ENCODE assay signal across 1 cellular context in the genomic region with DNA sequence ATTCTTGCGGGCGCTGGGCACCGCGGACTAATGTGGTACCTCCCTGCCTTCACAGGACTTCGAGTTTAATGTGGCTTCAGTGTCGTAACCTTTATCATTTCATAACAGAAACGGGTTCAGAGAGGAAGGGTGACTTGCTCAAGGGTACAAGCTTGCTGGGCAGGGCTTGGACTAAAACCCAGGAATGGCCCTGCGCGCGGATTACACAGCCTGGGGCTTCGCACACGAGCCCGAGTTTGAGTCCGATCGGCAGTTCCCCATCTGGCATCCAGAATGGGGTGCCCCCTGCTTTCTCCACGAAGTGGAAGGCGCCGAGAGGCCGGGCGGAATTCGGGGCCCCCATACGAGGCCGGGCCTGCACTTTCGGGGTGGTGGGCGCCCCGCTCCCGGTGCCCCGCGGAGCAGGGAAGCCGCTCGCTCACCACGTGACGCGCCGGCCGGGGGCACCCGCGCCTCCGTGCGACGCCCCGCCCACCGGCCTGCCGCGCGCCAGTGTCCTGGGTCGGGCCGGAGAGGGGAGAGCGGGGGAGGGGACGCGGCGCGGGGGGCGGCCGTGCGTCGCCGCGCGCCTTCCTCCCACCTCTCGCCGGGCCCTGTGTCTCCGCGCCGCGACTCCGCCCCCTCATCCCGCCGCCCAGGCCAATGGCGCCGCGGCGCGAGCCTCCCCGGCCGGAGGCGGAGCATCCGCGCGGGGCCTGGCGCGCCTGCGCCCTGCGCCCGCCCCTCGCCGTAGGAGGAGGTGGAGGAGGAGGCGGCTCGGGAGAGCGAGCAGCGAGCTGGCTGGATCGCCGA.
TF ChIP-seq lines count a peak whose summit lies in the region.

SET (plus strand) TSS at position 722 of the 792 bp plus-strand sequence. CDS start 361 bp downstream, outside the sequence.

TF ChIP-seq in HepG2, 621 proteins besides CTCF, POLR2A, EP300 and RAD21 (continued from another document and continues in another):
- TF ChIP-seq GMEB1 (CRISPR knock-in tag; IDR thresholded peaks at IDR 0.05; ENCODE audit: borderline replicate concordance), result peak; percentile 70
- TF ChIP-seq HNRNPL (IDR thresholded peaks at IDR 0.05; ENCODE audit: low read depth, low read length), result peak; percentile 83
- no peak for TF ChIP-seq MYNN (CRISPR knock-in tag; IDR thresholded peaks at IDR 0.05; ENCODE audit: low read depth)
- TF ChIP-seq MAFK (conservative IDR thresholded peaks at IDR 0.05 in 1 of 2, IDR thresholded peaks at IDR 0.05 in 1 of 2; ENCODE audit: low read length in 2 of 2), result no peak
- no peak for TF ChIP-seq ZNF772 (CRISPR knock-in tag; IDR thresholded peaks at IDR 0.05)
- TF ChIP-seq SMAD9 (CRISPR knock-in tag; IDR thresholded peaks at IDR 0.05), result no peak
- 0 out of 2 replicates have a peak, but pooled peaks have one; percentile 41 for TF ChIP-seq ZNF614 (CRISPR knock-in tag; IDR thresholded peaks at IDR 0.05; ENCODE audit: borderline replicate concordance)
- TF ChIP-seq ZMAT3 (CRISPR knock-in tag; conservative IDR thresholded peaks at IDR 0.05), result peak; percentile 66
- no peak for TF ChIP-seq MLXIP (CRISPR knock-in tag; IDR thresholded peaks at IDR 0.05; ENCODE audit: borderline replicate concordance)
- no peak for TF ChIP-seq SNAPC2 (CRISPR knock-in tag; IDR thresholded peaks at IDR 0.05)
- peak; percentile 51; the same call in 1 of the 2 replicates for TF ChIP-seq TBX2 (CRISPR knock-in tag; IDR thresholded peaks at IDR 0.05; ENCODE audit: borderline replicate concordance)
- TF ChIP-seq, protein P1, sequence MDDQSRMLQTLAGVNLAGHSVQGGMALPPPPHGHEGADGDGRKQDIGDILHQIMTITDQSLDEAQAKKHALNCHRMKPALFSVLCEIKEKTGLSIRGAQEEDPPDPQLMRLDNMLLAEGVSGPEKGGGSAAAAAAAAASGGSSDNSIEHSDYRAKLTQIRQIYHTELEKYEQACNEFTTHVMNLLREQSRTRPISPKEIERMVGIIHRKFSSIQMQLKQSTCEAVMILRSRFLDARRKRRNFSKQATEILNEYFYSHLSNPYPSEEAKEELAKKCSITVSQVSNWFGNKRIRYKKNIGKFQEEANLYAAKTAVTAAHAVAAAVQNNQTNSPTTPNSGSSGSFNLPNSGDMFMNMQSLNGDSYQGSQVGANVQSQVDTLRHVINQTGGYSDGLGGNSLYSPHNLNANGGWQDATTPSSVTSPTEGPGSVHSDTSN (CRISPR knock-in tag; IDR thresholded peaks at IDR 0.05; ENCODE audit: borderline replicate concordance), result no peak
- peak; percentile 67; the same call in 1 of the 2 replicates for TF ChIP-seq POLR2AphosphoS5 (IDR thresholded peaks at IDR 0.05; ENCODE audit: low read depth, low read length)
- no peak for TF ChIP-seq THAP9 (CRISPR knock-in tag; IDR thresholded peaks at IDR 0.05; ENCODE audit: borderline replicate concordance)
- no peak for TF ChIP-seq CC2D1A (CRISPR knock-in tag; IDR thresholded peaks at IDR 0.05)
- TF ChIP-seq ZNF737 (CRISPR knock-in tag; IDR thresholded peaks at IDR 0.05; ENCODE audit: borderline replicate concordance), result no peak
- no peak for TF ChIP-seq HMGXB3 (CRISPR knock-in tag; IDR thresholded peaks at IDR 0.05; ENCODE audit: borderline replicate concordance)
- no peak for TF ChIP-seq SIX1 (CRISPR knock-in tag; IDR thresholded peaks at IDR 0.05; ENCODE audit: borderline replicate concordance)
- peak; percentile 52; the same call in 1 of the 2 replicates for TF ChIP-seq IKZF5 (CRISPR knock-in tag; IDR thresholded peaks at IDR 0.05)
- TF ChIP-seq ZNF274 (CRISPR knock-in tag; IDR thresholded peaks at IDR 0.05), result peak; percentile 64; the same call in 1 of the 2 replicates
- no peak for TF ChIP-seq ZNF766 (CRISPR knock-in tag; IDR thresholded peaks at IDR 0.05; ENCODE audit: borderline replicate concordance)
- no peak for TF ChIP-seq PRPF4 (IDR thresholded peaks at IDR 0.05; ENCODE audit: low read depth, low read length, poor library complexity, severe bottlenecking)
- TF ChIP-seq CEBPG (CRISPR knock-in tag; IDR thresholded peaks at IDR 0.05), result no peak; the same call in 1 of the 2 replicates
- no peak for TF ChIP-seq TBP (CRISPR knock-in tag; IDR thresholded peaks at IDR 0.05)
- no peak for TF ChIP-seq ZNF180 (CRISPR knock-in tag; IDR thresholded peaks at IDR 0.05; ENCODE audit: borderline replicate concordance, low read depth)
- TF ChIP-seq KIAA2018 (CRISPR knock-in tag; IDR thresholded peaks at IDR 0.05; ENCODE audit: borderline replicate concordance), result no peak
- no peak for TF ChIP-seq ZFP90 (CRISPR knock-in tag; IDR thresholded peaks at IDR 0.05; ENCODE audit: borderline replicate concordance)
